ENCODE assay signal across 8 cellular contexts in the genomic region with DNA sequence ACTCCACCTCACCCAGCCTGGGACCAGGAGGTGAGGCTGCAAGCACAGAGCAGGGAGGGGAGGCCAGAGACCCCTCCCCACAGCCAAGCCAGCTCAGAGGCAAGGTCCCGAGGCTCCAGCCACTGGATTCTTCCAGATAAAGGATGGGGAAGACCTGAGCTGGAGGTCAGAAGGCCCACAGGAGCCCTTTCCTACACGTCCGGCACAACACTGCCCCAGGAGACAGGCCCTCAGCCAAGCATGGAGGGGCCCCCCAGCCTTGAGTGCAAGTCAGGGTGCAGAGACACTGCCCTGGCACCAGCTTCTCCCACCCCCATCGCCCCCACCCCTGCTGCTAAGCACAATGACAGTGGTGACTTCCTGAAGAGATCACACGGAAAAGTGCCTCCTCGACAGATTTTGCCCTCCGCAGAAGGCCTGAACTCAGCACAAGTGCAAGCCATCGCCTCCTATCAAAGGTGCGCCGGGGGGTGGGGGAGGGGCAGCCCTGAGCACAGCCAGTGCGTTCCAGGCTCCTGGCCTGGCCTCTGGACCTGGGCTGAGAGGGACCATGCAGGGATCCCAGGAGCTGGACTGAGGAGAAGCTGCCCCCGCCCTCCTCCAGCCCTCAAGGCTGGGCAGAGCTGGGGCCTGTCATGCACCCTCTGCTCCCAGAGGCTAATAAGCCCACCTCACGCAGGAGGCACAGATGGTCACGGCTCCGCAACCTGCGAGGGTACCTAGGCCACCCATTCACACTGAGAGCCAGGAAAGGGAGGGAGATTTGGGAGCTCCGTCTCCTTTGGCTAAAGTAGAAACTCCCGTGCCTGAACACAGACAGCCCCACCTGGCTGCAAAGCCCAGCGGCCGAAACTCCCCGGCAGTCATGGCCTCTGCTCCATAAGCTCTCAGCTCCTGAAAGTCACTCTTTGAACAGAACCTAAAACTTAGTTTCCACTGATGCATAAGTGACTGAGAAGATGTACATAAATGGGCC. TPM values are rescaled to one million over a fixed set of nuclear protein-coding genes. Genes with fewer than 3 reads are reported as not detected.
DNase-seq lines count a peak whose midpoint lies in the region; ATAC-seq and TF ChIP-seq lines count a peak whose summit lies in the region.

No MANE protein-coding gene starts in this region.

- H3K27ac ChIP-seq in lower lobe of right lung, result peak overlapping the region; percentile 58

- POLR2A ChIA-PET in HEK293T (lab: Yijun Ruan, JAX), result interaction anchor here (0.9 to 4.9 kb wide), 11 partner anchors 8 to 98 kb away, joined by 3 to 28 read pairs (median 6); partner anchors contain the start of genes ANAPC11, ARHGDIA, CENPX and LRRC45

- peaks cover 37% of the 10 kb centered on the region for H3K4me1 ChIP-seq in adipocyte (ENCODE audit: control insufficient read depth, insufficient read depth, low read length)
- H3K4me1 ChIP-seq in lower lobe of right lung, result peaks cover 66% of the 10 kb centered on the region

- H3K9me3 ChIP-seq in adipocyte (ENCODE audit: control insufficient read depth, low read length), result no peaks in the 10 kb centered on the region
- H3K9me3 ChIP-seq in lower lobe of right lung, result no peaks in the 10 kb centered on the region

- CTCF ChIA-PET in HEK293T (lab: Yijun Ruan, JAX), result interaction anchor here (1.0 kb wide), 2 partner anchors 35 to 96 kb away, joined by 4 to 5 read pairs; no protein-coding TSS in a partner anchor

- H3K4me3 ChIP-seq in adipocyte (ENCODE audit: low read length), result no peak overlapping the region
- peak overlapping the region; percentile 43 for H3K4me3 ChIP-seq in lower lobe of right lung

- peaks cover 14% of the 10 kb centered on the region for H3K36me3 ChIP-seq in adipocyte (ENCODE audit: control insufficient read depth, insufficient read depth, low read length, severe bottlenecking)
- peaks cover 31% of the 10 kb centered on the region for H3K36me3 ChIP-seq in lower lobe of right lung

- H3K27me3 ChIP-seq in adipocyte (replicated peaks; ENCODE audit: control insufficient read depth, insufficient read depth, low read length), result no peaks in the 10 kb centered on the region
- peaks cover 13% of the 10 kb centered on the region for H3K27me3 ChIP-seq in lower lobe of right lung (ENCODE audit: low read depth)

- ATAC-seq in lower lobe of right lung, result no peak

- no peak for TF ChIP-seq CTCF in lower lobe of right lung (IDR thresholded peaks at IDR 0.05)

- H3K9ac ChIP-seq in adipocyte (ENCODE audit: low read length), result peak overlapping the region; percentile 79

- DNase-seq in stimulated activated CD4-positive, alpha-beta T cell treated with anti-CD3 and anti-CD28 coated beads, Interleukin-15, amount 100 ng/mL, for 24 hours, result peak; percentile 40
- DNase-seq in stimulated activated CD4-positive, alpha-beta T cell treated with anti-CD3 and anti-CD28 coated beads, Interleukin-2, amount 100 ng/mL, for 24 hours, result no peak
- no peak for DNase-seq in adipocyte (ENCODE audit: low read depth)
- no peak for DNase-seq in lower lobe of right lung
- DNase-seq in AG08395 (ENCODE audit: low spot score), result no peak
- DNase-seq in NCI-H2196 (lab: John Stamatoyannopoulos, UW; ENCODE audit: unreplicated experiment), result no peak
- DNase-seq in HEK293T (ENCODE audit: extremely low spot score), result no peak
- DNase-seq in iPS-NIHi11 (ENCODE audit: low spot score), result no peak

- intact Hi-C loops in lower lobe of right lung (cut with DNase I), result no loop called here

TF ChIP-seq in HEK293T, 16 proteins besides CTCF, POLR2A, EP300 and RAD21:
- TF ChIP-seq NFRKB (IDR thresholded peaks at IDR 0.05), result no peak
- no peak for TF ChIP-seq L3MBTL2 (conservative IDR thresholded peaks at IDR 0.05)

RNA-seq across cellular contexts. Expression of gene MAFG, which starts 2.7 kb away (rescaled TPM):
- total RNA-seq in lower lobe of right lung, result 30.7 TPM

RNA-seq across cellular contexts. Expression of gene SIRT7, which starts 6.9 kb away (rescaled TPM):
- 32.8 TPM for total RNA-seq in lower lobe of right lung

RNA-seq across cellular contexts. Expression of gene PYCR1, which starts 12.3 kb away (rescaled TPM):
- total RNA-seq in lower lobe of right lung, result 23.0 TPM

RNA-seq across cellular contexts. Expression of gene PCYT2, which starts 13.6 kb away (rescaled TPM):
- total RNA-seq in lower lobe of right lung, result 39.7 TPM

RNA-seq across cellular contexts. Expression of gene MYADML2, which starts 22.2 kb away (rescaled TPM):
- not detected for total RNA-seq in lower lobe of right lung
